In genomic region chr3:52787246-52787645, GRCh38 we compare ENCODE assay signal across 27 cellular contexts. TPM values are rescaled to one million over a fixed set of nuclear protein-coding genes. Genes with fewer than 3 reads are reported as not detected.
DNase-seq lines count a peak whose midpoint lies in the region; ATAC-seq and TF ChIP-seq lines count a peak whose summit lies in the region.
"Had no signal": no experiment of that assay in that cellular context is flagged by ENCODE, and none has a peak within 500 bp of the region (broad histone marks: within the 10 kb centered on the region; RNA-seq: fewer than 3 reads in every experiment).

No MANE protein-coding gene starts in this region.

- H2BK15ac ChIP-seq in mesenchymal stem cell (ENCODE audit: low read depth, poor library complexity, severe bottlenecking): no peak overlapping the region

- TF ChIP-seq CTCF in heart left ventricle (IDR thresholded peaks at IDR 0.05) (no peak), right atrium auricular region (IDR thresholded peaks at IDR 0.05) (no peak), endothelial cell (IDR thresholded peaks at IDR 0.05; ENCODE audit: unreplicated experiment) (no peak), spleen (IDR thresholded peaks at IDR 0.05 in 8 of 11, conservative IDR thresholded peaks at IDR 0.05 in 3 of 11) (no peak), upper lobe of left lung (IDR thresholded peaks at IDR 0.05) (no peak)

- no peak for ATAC-seq in heart left ventricle
- no peak for ATAC-seq in upper lobe of left lung (ENCODE audit: low FRiP score in 2 of 2)
- ATAC-seq in GM21576 (IDR thresholded peaks at IDR 0.05; ENCODE audit: unreplicated experiment): no peak
- ATAC-seq: CD8-positive, alpha-beta T cell; GM12878; GM23338 had no signal

- H3K36me3 ChIP-seq in heart left ventricle (no peaks in the 10 kb centered on the region), right atrium auricular region (no peaks in the 10 kb centered on the region), mesenchymal stem cell (ENCODE audit: control insufficient read depth in 1 of 2, insufficient read depth in 2 of 2, low read depth in 1 of 2, low read length in 2 of 2) (peaks cover 0 to 5% of the 10 kb centered on the region in 2 experiments), spleen (no peaks in the 10 kb centered on the region), upper lobe of left lung (no peaks in the 10 kb centered on the region)

- H4K91ac ChIP-seq in mesenchymal stem cell (ENCODE audit: low read length): no peak overlapping the region

- H3K27me3 ChIP-seq in heart left ventricle (no peaks in the 10 kb centered on the region), right atrium auricular region (no peaks in the 10 kb centered on the region), mesenchymal stem cell (ENCODE audit: control insufficient read depth in 1 of 2, insufficient read depth in 1 of 2, low read length in 2 of 2) (peaks cover 35 to 74% of the 10 kb centered on the region in 2 experiments), spleen (replicated peaks in 1 of 7) (no peaks in the 10 kb centered on the region), upper lobe of left lung (no peaks in the 10 kb centered on the region)

- intact Hi-C loops in heart left ventricle (cut with DNase I) (no loop called here), spleen (cut with DNase I; ENCODE audit: low total_unique reads) (no loop called here)

- H3K9me3 ChIP-seq in heart left ventricle: no peaks in the 10 kb centered on the region
- no peaks in the 10 kb centered on the region for H3K9me3 ChIP-seq in right atrium auricular region
- H3K9me3 ChIP-seq in mesenchymal stem cell (ENCODE audit: control insufficient read depth, low read length): no peaks in the 10 kb centered on the region
- no peaks in the 10 kb centered on the region for H3K9me3 ChIP-seq in spleen
- H3K9me3 ChIP-seq in upper lobe of left lung: no peaks in the 10 kb centered on the region

- H3K27me3 Mint-ChIP-seq in endothelial cell (ENCODE audit: unreplicated experiment): peaks cover 4% of the 10 kb centered on the region

- no peaks in the 10 kb centered on the region for H3K36me3 Mint-ChIP-seq in endothelial cell (ENCODE audit: low read depth, unreplicated experiment)
- H3K36me3 Mint-ChIP-seq: CD8-positive, alpha-beta T cell had no signal

- no peak overlapping the region for H3K14ac ChIP-seq in mesenchymal stem cell (ENCODE audit: low read length in 2 of 2)

- TF ChIP-seq EP300 in upper lobe of left lung (IDR thresholded peaks at IDR 0.05): no peak

- DNase-seq in heart left ventricle: peak in 3 of 5 donors; percentile 10 to 53 (median 18)
- DNase-seq in right atrium auricular region (ENCODE audit: low spot score): no peak
- DNase-seq in endothelial cell (ENCODE audit: low spot score): no peak
- no peak for DNase-seq in mesenchymal stem cell
- peak; percentile 36 for DNase-seq in spleen
- no peak for DNase-seq in stimulated activated CD4-positive, alpha-beta T cell treated with anti-CD3 and anti-CD28 coated beads, Interleukin-1b, Interleukin-23, amount 100 ng/mL, for 48 hours
- no peak for DNase-seq in upper lobe of left lung
- DNase-seq: 8988T, DND-41, HCEC 1CT, KBM-7, MM.1S, NCI-H1048, NCI-H1436, NCI-H1930, NCI-H226, NCI-H510A treated with DMSO at 0.1 percent for 48 hours, NCI-H748 treated with DMSO at 0.1 percent for 48 hours, PC-9, RPMI8226, SIG-M5 had no signal

- TF ChIP-seq POLR2A in heart left ventricle (IDR thresholded peaks at IDR 0.05) (no peak), spleen (IDR thresholded peaks at IDR 0.05) (no peak), upper lobe of left lung (IDR thresholded peaks at IDR 0.05) (no peak)

- H2AK5ac ChIP-seq in mesenchymal stem cell (ENCODE audit: low read length, severe bottlenecking): no peak overlapping the region

- no peak overlapping the region for H2BK12ac ChIP-seq in mesenchymal stem cell (ENCODE audit: low read length in 2 of 2)

- no peak overlapping the region for H2AFZ ChIP-seq in mesenchymal stem cell (ENCODE audit: low read depth, low read length)
- H2AFZ ChIP-seq: GM23338, PC-9 had no signal

- H3K27ac ChIP-seq in heart left ventricle (no peak overlapping the region), right atrium auricular region (no peak overlapping the region), mesenchymal stem cell (ENCODE audit: low read length, poor library complexity, severe bottlenecking) (no peak overlapping the region), spleen (peak overlapping the region in 1 of 8 donors; percentile 52), upper lobe of left lung (no peak overlapping the region)
- H3K27ac ChIP-seq: HL-60, PC-9 had no signal

- peak overlapping the region; percentile 48 for H3K27ac Mint-ChIP-seq in endothelial cell (ENCODE audit: unreplicated experiment)
- H3K27ac Mint-ChIP-seq: CD8-positive, alpha-beta T cell; GM23338 had no signal

- WGBS in heart left ventricle, 4 donors: 82 to 90% (median 88%) methylated on average over 10 to 11 of the region's 11 CpGs
- 82% methylated on average over 10 of the region's 11 CpGs for WGBS in mesenchymal stem cell
- 81 to 90% (median 86%) methylated on average over 9 to 11 of the region's 11 CpGs for WGBS in spleen, 5 donors
- WGBS in upper lobe of left lung, 2 donors: 86 to 90% methylated on average over 10 to 11 of the region's 11 CpGs

- H3K4me3 Mint-ChIP-seq in endothelial cell (ENCODE audit: unreplicated experiment): no peak overlapping the region
- H3K4me3 Mint-ChIP-seq: CD8-positive, alpha-beta T cell; GM23338 had no signal

- H3K4me1 ChIP-seq in heart left ventricle (no peaks in the 10 kb centered on the region), right atrium auricular region (no peaks in the 10 kb centered on the region), mesenchymal stem cell (ENCODE audit: control insufficient read depth, insufficient read depth, low read depth, low read length) (peaks cover 3% of the 10 kb centered on the region), spleen (no peaks in the 10 kb centered on the region), upper lobe of left lung (no peaks in the 10 kb centered on the region)

- H2BK5ac ChIP-seq in mesenchymal stem cell (ENCODE audit: low read depth, low read length, poor library complexity, severe bottlenecking): no peak overlapping the region

- H3K4me2 ChIP-seq in mesenchymal stem cell (ENCODE audit: low read length, poor library complexity, severe bottlenecking): no peak overlapping the region
- H3K4me2 ChIP-seq: GM23338, PC-9 had no signal

- H3K79me1 ChIP-seq in mesenchymal stem cell (replicated peaks; ENCODE audit: low read length, poor library complexity, severe bottlenecking): no peaks in the 10 kb centered on the region

- no peak overlapping the region for H3K4ac ChIP-seq in mesenchymal stem cell (ENCODE audit: low read depth in 1 of 2, low read length in 2 of 2)

- no peak overlapping the region for H4K8ac ChIP-seq in mesenchymal stem cell (ENCODE audit: low read length)

- no peaks in the 10 kb centered on the region for H3K9me3 Mint-ChIP-seq in endothelial cell (ENCODE audit: unreplicated experiment)
- H3K9me3 Mint-ChIP-seq: CD8-positive, alpha-beta T cell; GM23338 had no signal

- H3K4me1 Mint-ChIP-seq in endothelial cell (ENCODE audit: unreplicated experiment): peaks cover 4% of the 10 kb centered on the region

- H3K9ac ChIP-seq in mesenchymal stem cell (ENCODE audit: low read length): peak overlapping the region; percentile 49

- H3K23ac ChIP-seq in mesenchymal stem cell (ENCODE audit: low read length in 2 of 2): no peak overlapping the region

- no peak overlapping the region for H3K18ac ChIP-seq in mesenchymal stem cell (ENCODE audit: low read depth in 1 of 2, low read length in 2 of 2)

- H3K4me3 ChIP-seq in heart left ventricle (no peak overlapping the region), right atrium auricular region (no peak overlapping the region), mesenchymal stem cell (ENCODE audit: insufficient read depth in 1 of 2, low read depth in 1 of 2, low read length in 2 of 2) (no peak overlapping the region), spleen (no peak overlapping the region), upper lobe of left lung (no peak overlapping the region)
- H3K4me3 ChIP-seq: GM12878, GM23338, PC-9 had no signal

- no peak overlapping the region for H2BK120ac ChIP-seq in mesenchymal stem cell (ENCODE audit: low read depth, low read length)

RNA-seq across cellular contexts. Expression of gene ITIH3, which starts 7.3 kb away (rescaled TPM):
- total RNA-seq in heart left ventricle: 1 to 10 TPM in 1 of 9 donors, under 1 TPM in 8; 0.13 to 1.6 (median 0.65) TPM
- polyA plus RNA-seq in heart left ventricle: under 1 TPM; 0.19 to 0.76 TPM
- total RNA-seq in right atrium auricular region: 1 to 10 TPM in 1 of 2 donors, under 1 TPM in 1; 0.19 to 2.1 TPM
- total RNA-seq in endothelial cell (ENCODE audit: unreplicated experiment): not detected
- 0.06 TPM for polyA plus RNA-seq in mesenchymal stem cell (2013, experiment 1 of 2)
- polyA plus RNA-seq in mesenchymal stem cell (2013, experiment 2 of 2): 0.12 TPM
- 10 to 100 TPM in 6 of 7 donors, 1 to 10 TPM in 1; 8.0 to 53.7 (median 17.6) TPM for total RNA-seq in spleen
- polyA plus RNA-seq in spleen: 10 to 100 TPM; 12.4 to 44.4 (median 15.2) TPM
- total RNA-seq in upper lobe of left lung: 10 to 100 TPM in 2 of 6 donors, 1 to 10 TPM in 4; 2.1 to 13.5 (median 7.0) TPM
- total RNA-seq: CD8-positive, alpha-beta T cell; GM23338; HT-29; PC-9 had no signal
- polyA plus RNA-seq: GM23338 had no signal

RNA-seq across cellular contexts. Expression of gene ITIH1, which starts 9.8 kb away (rescaled TPM):
- total RNA-seq in heart left ventricle (under 1 TPM in 2 of 9 donors, not detected in 7; 0.21 to 0.23 TPM), right atrium auricular region (not detected), endothelial cell (ENCODE audit: unreplicated experiment) (not detected), spleen (1 to 10 TPM in 4 of 7 donors, under 1 TPM in 3; 0.65 to 4.0 (median 1.5) TPM), upper lobe of left lung (under 1 TPM in 2 of 6 donors, not detected in 4; 0.40 to 0.54 TPM)
- polyA plus RNA-seq in heart left ventricle (under 1 TPM in 1 of 2 donors, not detected in 1; 0.04 TPM), spleen (10 to 100 TPM in 1 of 3 donors, 1 to 10 TPM in 2; 4.4 to 11.4 (median 5.9) TPM)
- 0.07 TPM for polyA plus RNA-seq in mesenchymal stem cell (2013, experiment 1 of 2)
- polyA plus RNA-seq in mesenchymal stem cell (2013, experiment 2 of 2): not detected
- total RNA-seq: CD8-positive, alpha-beta T cell; GM23338; HT-29; PC-9 had no signal
- polyA plus RNA-seq: GM23338 had no signal

RNA-seq across cellular contexts. Expression of gene NEK4, which starts 16.5 kb away (rescaled TPM):
- total RNA-seq in heart left ventricle (10 to 100 TPM; 13.1 to 21.5 (median 15.2) TPM), right atrium auricular region (10 to 100 TPM; 12.8 to 14.6 TPM), endothelial cell (ENCODE audit: unreplicated experiment) (16.9 TPM), spleen (10 to 100 TPM; 17.4 to 28.0 (median 26.3) TPM), upper lobe of left lung (10 to 100 TPM; 17.8 to 28.6 (median 24.2) TPM)
- polyA plus RNA-seq in heart left ventricle (10 to 100 TPM in 1 of 2 donors, 1 to 10 TPM in 1; 2.7 to 11.0 TPM), spleen (1 to 10 TPM; 3.2 to 5.5 (median 4.9) TPM)
- 6.9 TPM for polyA plus RNA-seq in mesenchymal stem cell (2013, experiment 1 of 2)
- 6.8 TPM for polyA plus RNA-seq in mesenchymal stem cell (2013, experiment 2 of 2)

RNA-seq across cellular contexts. Expression of gene ITIH4, which starts 43.2 kb away (rescaled TPM):
- total RNA-seq in heart left ventricle (10 to 100 TPM in 1 of 9 donors, 1 to 10 TPM in 8; 1.4 to 11.2 (median 4.3) TPM), right atrium auricular region (1 to 10 TPM in 1 of 2 donors, not detected in 1; 1.2 TPM), endothelial cell (ENCODE audit: unreplicated experiment) (8.2 TPM), spleen (10 to 100 TPM in 6 of 7 donors, 1 to 10 TPM in 1; 9.9 to 27.4 (median 20.1) TPM), upper lobe of left lung (100 to 1,000 TPM in 1 of 6 donors, 10 to 100 TPM in 4, 1 to 10 TPM in 1; 9.9 to 102 (median 21.8) TPM)
- polyA plus RNA-seq in heart left ventricle (1 to 10 TPM in 1 of 2 donors, under 1 TPM in 1; 0.76 to 4.1 TPM), spleen (10 to 100 TPM; 10.4 to 54.2 (median 30.3) TPM)
- 0.80 TPM for polyA plus RNA-seq in mesenchymal stem cell (2013, experiment 1 of 2)
- polyA plus RNA-seq in mesenchymal stem cell (2013, experiment 2 of 2): 0.93 TPM
- total RNA-seq: HT-29 had no signal

RNA-seq across cellular contexts. Expression of gene MUSTN1, which starts 47.6 kb away (rescaled TPM):
- total RNA-seq in heart left ventricle (100 to 1,000 TPM in 2 of 9 donors, 10 to 100 TPM in 7; 13.5 to 207 (median 32.4) TPM), right atrium auricular region (10 to 100 TPM; 43.8 to 45.0 TPM), endothelial cell (ENCODE audit: unreplicated experiment) (1.1 TPM), spleen (1 to 10 TPM in 5 of 7 donors, not detected in 2; 2.5 to 6.8 (median 3.4) TPM), upper lobe of left lung (10 to 100 TPM in 2 of 6 donors, 1 to 10 TPM in 4; 1.2 to 62.9 (median 6.5) TPM)
- polyA plus RNA-seq in heart left ventricle (100 to 1,000 TPM in 1 of 2 donors, 10 to 100 TPM in 1; 31.0 to 183 TPM), spleen (10 to 100 TPM; 10.0 to 17.8 (median 16.1) TPM)
- polyA plus RNA-seq in mesenchymal stem cell (2013, experiment 1 of 2): 0.48 TPM
- polyA plus RNA-seq in mesenchymal stem cell (2013, experiment 2 of 2): not detected
- total RNA-seq: HT-29, PC-9 had no signal

Comparison
In these comparisons a context has a peak if more than half of its experiments do, and no peak if none do; other contexts are left out.
1. DNase-seq: peak in heart left ventricle (3 of 5) and spleen (single experiment); none in right atrium auricular region (single experiment), endothelial cell (single experiment), mesenchymal stem cell (single experiment), stimulated activated CD4-positive, alpha-beta T cell treated with anti-CD3 and anti-CD28 coated beads, Interleukin-1b, Interleukin-23, amount 100 ng/mL, for 48 hours (single experiment) and upper lobe of left lung (0 of 2).